ENCODE assay signal across 1 cellular context in genomic region chr7:50330254-50330653, GRCh38.
TF ChIP-seq lines count a peak whose summit lies in the region.

No MANE protein-coding gene starts in this region.

TF ChIP-seq in GM23338, 12 proteins besides CTCF, POLR2A, EP300 and RAD21:
- TF ChIP-seq ETS1 (IDR thresholded peaks at IDR 0.05) (no peak), ZNF462 (CRISPR knock-in tag; IDR thresholded peaks at IDR 0.05) (no peak), POLR2AphosphoS5 (IDR thresholded peaks at IDR 0.05; ENCODE audit: low read depth) (no peak), EZH2 (IDR thresholded peaks at IDR 0.05; ENCODE audit: low read depth, unreplicated experiment) (no peak), NANOG (IDR thresholded peaks at IDR 0.05; ENCODE audit: borderline replicate concordance) (no peak), CREB1 (CRISPR knock-in tag; IDR thresholded peaks at IDR 0.05; ENCODE audit: low read depth) (no peak), STAT1 (IDR thresholded peaks at IDR 0.05; ENCODE audit: unreplicated experiment) (no peak), ZNF331 (CRISPR knock-in tag; IDR thresholded peaks at IDR 0.05; ENCODE audit: low read depth) (no peak), EZH2phosphoT487 (IDR thresholded peaks at IDR 0.05; ENCODE audit: unreplicated experiment) (no peak), JUNB (IDR thresholded peaks at IDR 0.05; ENCODE audit: unreplicated experiment) (no peak), ZNF114 (CRISPR knock-in tag; IDR thresholded peaks at IDR 0.05) (no peak)
- TF ChIP-seq, protein P1, sequence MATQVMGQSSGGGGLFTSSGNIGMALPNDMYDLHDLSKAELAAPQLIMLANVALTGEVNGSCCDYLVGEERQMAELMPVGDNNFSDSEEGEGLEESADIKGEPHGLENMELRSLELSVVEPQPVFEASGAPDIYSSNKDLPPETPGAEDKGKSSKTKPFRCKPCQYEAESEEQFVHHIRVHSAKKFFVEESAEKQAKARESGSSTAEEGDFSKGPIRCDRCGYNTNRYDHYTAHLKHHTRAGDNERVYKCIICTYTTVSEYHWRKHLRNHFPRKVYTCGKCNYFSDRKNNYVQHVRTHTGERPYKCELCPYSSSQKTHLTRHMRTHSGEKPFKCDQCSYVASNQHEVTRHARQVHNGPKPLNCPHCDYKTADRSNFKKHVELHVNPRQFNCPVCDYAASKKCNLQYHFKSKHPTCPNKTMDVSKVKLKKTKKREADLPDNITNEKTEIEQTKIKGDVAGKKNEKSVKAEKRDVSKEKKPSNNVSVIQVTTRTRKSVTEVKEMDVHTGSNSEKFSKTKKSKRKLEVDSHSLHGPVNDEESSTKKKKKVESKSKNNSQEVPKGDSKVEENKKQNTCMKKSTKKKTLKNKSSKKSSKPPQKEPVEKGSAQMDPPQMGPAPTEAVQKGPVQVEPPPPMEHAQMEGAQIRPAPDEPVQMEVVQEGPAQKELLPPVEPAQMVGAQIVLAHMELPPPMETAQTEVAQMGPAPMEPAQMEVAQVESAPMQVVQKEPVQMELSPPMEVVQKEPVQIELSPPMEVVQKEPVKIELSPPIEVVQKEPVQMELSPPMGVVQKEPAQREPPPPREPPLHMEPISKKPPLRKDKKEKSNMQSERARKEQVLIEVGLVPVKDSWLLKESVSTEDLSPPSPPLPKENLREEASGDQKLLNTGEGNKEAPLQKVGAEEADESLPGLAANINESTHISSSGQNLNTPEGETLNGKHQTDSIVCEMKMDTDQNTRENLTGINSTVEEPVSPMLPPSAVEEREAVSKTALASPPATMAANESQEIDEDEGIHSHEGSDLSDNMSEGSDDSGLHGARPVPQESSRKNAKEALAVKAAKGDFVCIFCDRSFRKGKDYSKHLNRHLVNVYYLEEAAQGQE (IDR thresholded peaks at IDR 0.05; ENCODE audit: unreplicated experiment): no peak
